Comparison of ENCODE assay signal across 29 cellular contexts in the genomic region with DNA sequence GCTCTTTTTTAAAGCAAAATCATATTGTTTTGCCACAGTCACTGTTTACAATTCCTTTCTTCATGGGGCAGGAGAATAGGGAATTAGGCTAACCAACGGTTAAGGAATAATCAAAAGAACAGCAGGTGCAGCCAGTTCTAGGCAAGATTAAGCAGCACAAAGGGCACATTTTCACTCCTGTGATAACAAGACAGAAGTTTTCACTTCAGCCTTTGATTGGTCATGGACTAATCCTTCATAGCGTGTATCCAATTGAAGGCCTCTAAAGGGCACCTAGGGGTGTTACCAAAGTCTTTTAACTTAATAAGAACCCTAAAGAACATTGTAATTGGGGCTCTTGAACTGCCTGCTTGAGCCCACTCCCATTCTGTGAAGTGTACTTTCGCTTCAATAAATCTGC.
A peak's percentile ranks its signal among the peaks of the same experiment; 100 is the strongest.
DNase-seq lines count a peak whose midpoint lies in the region; ATAC-seq, FAIRE-seq and TF ChIP-seq lines count a peak whose summit lies in the region.
"Had no signal": no experiment of that assay in that cellular context is flagged by ENCODE, and none has a peak within 500 bp of the region (broad histone marks: within the 10 kb centered on the region; RNA-seq: fewer than 3 reads in every experiment).

No MANE protein-coding gene starts in this region.

- TF ChIP-seq EP300 in K562 (IDR thresholded peaks at IDR 0.05; ENCODE audit: low read length) = no peak

- no peak for TF ChIP-seq POLR2A in K562 (conservative IDR thresholded peaks at IDR 0.05)

- in situ Hi-C loops in K562 (cut with MboI) = no loop called here

- no peak overlapping the region for H3K9ac ChIP-seq in K562 (ENCODE audit: insufficient read depth in 1 of 2, low read depth in 2 of 2, low read length in 2 of 2)

- H3K9me1 ChIP-seq in K562 (ENCODE audit: control insufficient read depth, insufficient read depth, low read length) = no peaks in the 10 kb centered on the region

- H3K9me3 Mint-ChIP-seq in activated CD8-positive, alpha-beta T cell treated with anti-CD3 and anti-CD28 coated beads for 36 hours = peaks cover 4% of the 10 kb centered on the region
- H3K9me3 Mint-ChIP-seq in activated CD8-positive, alpha-beta T cell treated with anti-CD3 and anti-CD28 coated beads, Interleukin-2, amount 10 ng/mL, durations not matched to agents 7 days and 5 days (ENCODE audit: insufficient read depth) = peaks cover 5% of the 10 kb centered on the region
- H3K9me3 Mint-ChIP-seq: activated CD4-positive, alpha-beta memory T cell treated with anti-CD3 and anti-CD28 coated beads for 36 hours; activated T-helper 17 cell treated with anti-CD3 and anti-CD28 coated beads, Interleukin-2, amount 50 U/mL, for 72 hours had no signal

- ATAC-seq in activated CD8-positive, alpha-beta T cell treated with anti-CD3 and anti-CD28 coated beads for 36 hours = peak; percentile 35
- no peak for ATAC-seq in activated CD8-positive, alpha-beta T cell treated with anti-CD3 and anti-CD28 coated beads, Interleukin-2, amount 10 ng/mL, durations not matched to agents 7 days and 5 days
- ATAC-seq in K562 = peak; percentile 74
- ATAC-seq in HG03196 (IDR thresholded peaks at IDR 0.05; ENCODE audit: unreplicated experiment) = no peak
- ATAC-seq: activated CD4-positive, CD25-positive, alpha-beta regulatory T cell treated with anti-CD3 and anti-CD28 coated beads, Interleukin-2, amount 50 U/mL, for 24 hours; activated T-helper 17 cell treated with anti-CD3 and anti-CD28 coated beads, Interleukin-2, amount 50 U/mL, for 72 hours; PC-3 had no signal

- H3K27me3 Mint-ChIP-seq in activated CD8-positive, alpha-beta T cell treated with anti-CD3 and anti-CD28 coated beads for 36 hours = no peaks in the 10 kb centered on the region
- H3K27me3 Mint-ChIP-seq in activated CD8-positive, alpha-beta T cell treated with anti-CD3 and anti-CD28 coated beads, Interleukin-2, amount 10 ng/mL, durations not matched to agents 7 days and 5 days (ENCODE audit: low read depth) = no peaks in the 10 kb centered on the region
- H3K27me3 Mint-ChIP-seq: activated CD4-positive, alpha-beta memory T cell treated with anti-CD3 and anti-CD28 coated beads for 36 hours; activated T-helper 17 cell treated with anti-CD3 and anti-CD28 coated beads, Interleukin-2, amount 50 U/mL, for 72 hours; B cell; type B pancreatic cell had no signal

- H3K4me2 ChIP-seq in K562 (ENCODE audit: insufficient read depth, low read length) = no peak overlapping the region
- H3K4me2 ChIP-seq in osteoblast (ENCODE audit: insufficient read depth, low read length) = no peak overlapping the region
- H3K4me2 ChIP-seq: smooth muscle cell had no signal

- H3K4me1 ChIP-seq in K562 (replicated peaks in 1 of 2; ENCODE audit: control insufficient read depth in 2 of 2, insufficient read depth in 2 of 2, low read length in 2 of 2) (peaks cover 0 to 13% of the 10 kb centered on the region in 2 experiments; a peak in 3 of 5 replicates), osteoblast (ENCODE audit: insufficient read depth, low read length) (peaks cover 14% of the 10 kb centered on the region), BE2C (no peaks in the 10 kb centered on the region)
- H3K4me1 ChIP-seq: breast epithelium, right atrium auricular region had no signal

- H3K27me3 ChIP-seq in K562 (ENCODE audit: control insufficient read depth in 2 of 2, insufficient read depth in 2 of 2, low read length in 2 of 2) (no peaks in the 10 kb centered on the region), osteoblast (ENCODE audit: insufficient read depth, low read length) (no peaks in the 10 kb centered on the region), BE2C (peaks cover 4% of the 10 kb centered on the region; the same call in 1 of the 2 replicates)
- H3K27me3 ChIP-seq: breast epithelium, dorsolateral prefrontal cortex, right atrium auricular region had no signal

- H3K36me3 ChIP-seq in K562 (ENCODE audit: control insufficient read depth, insufficient read depth, low read length) = no peaks in the 10 kb centered on the region
- no peaks in the 10 kb centered on the region for H3K36me3 ChIP-seq in osteoblast (ENCODE audit: insufficient read depth, low read length)
- H3K36me3 ChIP-seq in BE2C = no peaks in the 10 kb centered on the region
- H3K36me3 ChIP-seq: breast epithelium, right atrium auricular region had no signal

- H3K9me3 ChIP-seq in K562 (replicated peaks; ENCODE audit: control insufficient read depth, insufficient read depth, low read depth, low read length) (no peaks in the 10 kb centered on the region), osteoblast (ENCODE audit: low read depth, low read length) (no peaks in the 10 kb centered on the region), BE2C (no peaks in the 10 kb centered on the region)
- H3K9me3 ChIP-seq: breast epithelium, right atrium auricular region had no signal

- no peak overlapping the region for H3K27ac Mint-ChIP-seq in activated CD8-positive, alpha-beta T cell treated with anti-CD3 and anti-CD28 coated beads for 36 hours
- H3K27ac Mint-ChIP-seq in activated CD8-positive, alpha-beta T cell treated with anti-CD3 and anti-CD28 coated beads, Interleukin-2, amount 10 ng/mL, durations not matched to agents 7 days and 5 days = no peak overlapping the region
- H3K27ac Mint-ChIP-seq: activated CD4-positive, alpha-beta memory T cell treated with anti-CD3 and anti-CD28 coated beads for 36 hours; activated T-helper 17 cell treated with anti-CD3 and anti-CD28 coated beads, Interleukin-2, amount 50 U/mL, for 72 hours; B cell; type B pancreatic cell had no signal

- POLR2A ChIA-PET in activated CD8-positive, alpha-beta T cell treated with anti-CD3 and anti-CD28 coated beads for 36 hours (lab: Charles Lee) = no interaction called here
- POLR2A ChIA-PET in activated CD8-positive, alpha-beta T cell treated with anti-CD3 and anti-CD28 coated beads, Interleukin-2, amount 10 ng/mL, durations not matched to agents 7 days and 5 days (lab: Charles Lee) = no interaction called here
- POLR2A ChIA-PET in K562 (lab: Yijun Ruan, JAX) = no interaction called here

- peak; percentile 58 for FAIRE-seq in K562 (lab: Jason Lieb, UNC)
- FAIRE-seq: frontal cortex, GM18507 had no signal

- intact Hi-C loops in activated CD8-positive, alpha-beta T cell treated with anti-CD3 and anti-CD28 coated beads for 36 hours (cut with micrococcal nuclease) = no loop called here
- intact Hi-C loops in K562 (cut with micrococcal nuclease) = no loop called here

- no peak for TF ChIP-seq CTCF in activated CD8-positive, alpha-beta T cell treated with anti-CD3 and anti-CD28 coated beads for 36 hours (IDR thresholded peaks at IDR 0.05)
- TF ChIP-seq CTCF in K562 (IDR thresholded peaks at IDR 0.05 in 2 of 3, conservative IDR thresholded peaks at IDR 0.05 in 1 of 3; ENCODE audit: insufficient read depth in 2 of 3, low read depth in 1 of 3, low read length in 3 of 3) = no peak
- TF ChIP-seq CTCF in osteoblast (IDR thresholded peaks at IDR 0.05; ENCODE audit: extremely low read depth, low read depth, low read length) = no peak
- TF ChIP-seq CTCF in BE2C (IDR thresholded peaks at IDR 0.05; ENCODE audit: low read depth, low read length) = no peak

- H3K4me3 Mint-ChIP-seq in activated CD8-positive, alpha-beta T cell treated with anti-CD3 and anti-CD28 coated beads for 36 hours = no peak overlapping the region
- H3K4me3 Mint-ChIP-seq in activated CD8-positive, alpha-beta T cell treated with anti-CD3 and anti-CD28 coated beads, Interleukin-2, amount 10 ng/mL, durations not matched to agents 7 days and 5 days = no peak overlapping the region
- H3K4me3 Mint-ChIP-seq: activated CD4-positive, alpha-beta memory T cell treated with anti-CD3 and anti-CD28 coated beads for 36 hours; activated T-helper 17 cell treated with anti-CD3 and anti-CD28 coated beads, Interleukin-2, amount 50 U/mL, for 72 hours; B cell; type B pancreatic cell had no signal

- BruUV-seq in K562 (replicated peaks; lab: Mats Ljungman, UMichigan) = no TSS peak

- no peaks in the 10 kb centered on the region for H4K20me1 ChIP-seq in K562 (replicated peaks; ENCODE audit: control insufficient read depth, insufficient read depth, low read length)
- no peaks in the 10 kb centered on the region for H4K20me1 ChIP-seq in osteoblast (ENCODE audit: insufficient read depth, low read length)

- no peaks in the 10 kb centered on the region for H3K79me2 ChIP-seq in K562 (ENCODE audit: control insufficient read depth, insufficient read depth, low read length)
- H3K79me2 ChIP-seq in osteoblast (ENCODE audit: insufficient read depth, low read length) = no peaks in the 10 kb centered on the region

- H2AFZ ChIP-seq in K562 (ENCODE audit: low read depth, low read length) (no peak overlapping the region), osteoblast (ENCODE audit: low read length) (peak overlapping the region; percentile 35)

- CTCF ChIA-PET in activated CD8-positive, alpha-beta T cell treated with anti-CD3 and anti-CD28 coated beads for 36 hours (lab: Charles Lee) = no interaction called here
- CTCF ChIA-PET in activated CD8-positive, alpha-beta T cell treated with anti-CD3 and anti-CD28 coated beads, Interleukin-2, amount 10 ng/mL, durations not matched to agents 7 days and 5 days (lab: Charles Lee) = no interaction called here
- CTCF ChIA-PET in K562 (lab: Yijun Ruan, JAX; ENCODE audit: low intra/inter-chr PET ratio) = no interaction called here

- no peak overlapping the region for H3K4me3 ChIP-seq in K562
- H3K4me3 ChIP-seq in osteoblast (ENCODE audit: insufficient read depth, low read length) = no peak overlapping the region
- no peak overlapping the region for H3K4me3 ChIP-seq in BE2C (ENCODE audit: low read depth, low read length)
- H3K4me3 ChIP-seq: breast epithelium, dorsolateral prefrontal cortex, right atrium auricular region, smooth muscle cell had no signal

- H3K36me3 Mint-ChIP-seq in activated CD8-positive, alpha-beta T cell treated with anti-CD3 and anti-CD28 coated beads for 36 hours (ENCODE audit: low read depth) = peaks cover 3% of the 10 kb centered on the region
- H3K36me3 Mint-ChIP-seq in activated CD8-positive, alpha-beta T cell treated with anti-CD3 and anti-CD28 coated beads, Interleukin-2, amount 10 ng/mL, durations not matched to agents 7 days and 5 days (ENCODE audit: low read depth) = peaks cover 7% of the 10 kb centered on the region
- H3K36me3 Mint-ChIP-seq: activated CD4-positive, alpha-beta memory T cell treated with anti-CD3 and anti-CD28 coated beads for 36 hours; type B pancreatic cell had no signal

- 54% methylated on average over 3 of the region's 3 CpGs for WGBS in K562 (ENCODE audit: insufficient coverage, low coverage, missing lambda C conversion rate)

- H3K4me1 Mint-ChIP-seq in activated CD8-positive, alpha-beta T cell treated with anti-CD3 and anti-CD28 coated beads for 36 hours (ENCODE audit: low read depth) = peaks cover 21% of the 10 kb centered on the region
- peaks cover 5% of the 10 kb centered on the region for H3K4me1 Mint-ChIP-seq in activated CD8-positive, alpha-beta T cell treated with anti-CD3 and anti-CD28 coated beads, Interleukin-2, amount 10 ng/mL, durations not matched to agents 7 days and 5 days (ENCODE audit: low read depth)
- H3K4me1 Mint-ChIP-seq: activated T-helper 17 cell treated with anti-CD3 and anti-CD28 coated beads, Interleukin-2, amount 50 U/mL, for 72 hours had no signal

- no peak for TF ChIP-seq RAD21 in K562 (CRISPR knock-in tag; conservative IDR thresholded peaks at IDR 0.05 in 1 of 2, IDR thresholded peaks at IDR 0.05 in 1 of 2)

- H3K27ac ChIP-seq in K562 (ENCODE audit: extremely low read depth, low read depth, low read length) = no peak overlapping the region
- no peak overlapping the region for H3K27ac ChIP-seq in osteoblast (ENCODE audit: low read depth, low read length)
- H3K27ac ChIP-seq: breast epithelium, dorsolateral prefrontal cortex, right atrium auricular region had no signal

- DNase-seq in activated CD8-positive, alpha-beta T cell treated with anti-CD3 and anti-CD28 coated beads for 36 hours = no peak
- no peak for DNase-seq in activated CD8-positive, alpha-beta T cell treated with anti-CD3 and anti-CD28 coated beads, Interleukin-2, amount 10 ng/mL, durations not matched to agents 7 days and 5 days
- peak; percentile 32 for DNase-seq in NCI-H1105 treated with DMSO at 0.1 percent for 48 hours (lab: John Stamatoyannopoulos, UW)
- no peak for DNase-seq in K562 (ENCODE audit: extremely low read depth in 1 of 4, low spot score in 3 of 4)
- DNase-seq in osteoblast (ENCODE audit: insufficient read length, low spot score, missing footprints) = no peak
- no peak for DNase-seq in T1000 (lab: John Stamatoyannopoulos, UW)
- DNase-seq in BE2C = no peak
- DNase-seq: activated CD4-positive, alpha-beta memory T cell treated with anti-CD3 and anti-CD28 coated beads for 36 hours; activated CD8-positive, alpha-beta memory T cell treated with anti-CD3 and anti-CD28 coated beads, Interleukin-2, amount 50 U/mL, for 48 hours; activated naive CD4-positive, alpha-beta T cell treated with anti-CD3 and anti-CD28 coated beads, Interleukin-2, amount 50 U/mL, for 16 hours; amygdala; dorsolateral prefrontal cortex; EL; MV-4-11; NCI-H187 treated with DMSO at 0.1 percent for 48 hours; NCI-H446; PC-3; posterior cingulate gyrus; stimulated activated naive CD4-positive, alpha-beta T cell had no signal

Comparison
In these comparisons a context has a peak if more than half of its experiments do, and no peak if none do; other contexts are left out.
1. ATAC-seq: peak in activated CD8-positive, alpha-beta T cell treated with anti-CD3 and anti-CD28 coated beads for 36 hours (single experiment) and K562 (single experiment); none in activated CD8-positive, alpha-beta T cell treated with anti-CD3 and anti-CD28 coated beads, Interleukin-2, amount 10 ng/mL, durations not matched to agents 7 days and 5 days (single experiment) and HG03196 (single experiment).